ENCODE assay signal across 1 cellular context in the genomic region with DNA sequence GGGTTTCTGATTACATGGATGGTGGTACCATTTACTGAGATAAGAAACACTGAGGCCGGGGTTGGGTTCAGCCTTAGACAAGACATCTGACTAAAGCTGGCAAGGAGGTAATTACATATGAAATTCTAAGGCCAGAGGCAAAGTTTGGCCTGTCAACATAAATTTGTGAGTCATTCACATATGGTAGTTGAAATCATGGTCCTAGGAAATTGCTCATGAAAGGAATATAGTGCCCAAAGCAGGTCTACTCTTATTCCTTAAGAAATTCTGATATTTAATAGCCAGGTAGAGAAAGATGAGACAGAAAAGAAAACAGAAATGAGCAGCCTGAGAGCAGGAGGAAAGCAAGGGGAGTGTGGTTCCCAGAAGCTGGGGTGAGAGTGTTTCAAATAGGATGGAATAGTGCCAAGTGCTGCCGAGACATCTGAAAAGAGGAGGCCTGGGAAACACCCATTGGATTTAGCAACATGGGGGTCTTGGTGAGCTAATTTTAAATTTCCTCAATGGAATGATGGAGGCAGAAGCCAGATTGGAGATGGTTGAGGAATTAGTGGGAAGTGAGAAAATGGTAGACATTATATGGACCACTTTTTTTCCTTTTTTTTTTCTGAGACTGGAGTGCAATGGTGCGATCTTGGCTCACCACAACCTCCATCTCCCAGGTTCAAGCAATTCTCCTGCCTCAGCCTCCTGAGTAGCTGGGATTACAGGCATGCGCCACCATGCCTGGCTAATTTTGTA.
TF ChIP-seq lines count a peak whose summit lies in the region.

No MANE protein-coding gene starts in this region.

TF ChIP-seq in HEK293, 187 proteins besides CTCF, POLR2A, EP300 and RAD21 (continued from another document):
- TF ChIP-seq, protein P1, sequence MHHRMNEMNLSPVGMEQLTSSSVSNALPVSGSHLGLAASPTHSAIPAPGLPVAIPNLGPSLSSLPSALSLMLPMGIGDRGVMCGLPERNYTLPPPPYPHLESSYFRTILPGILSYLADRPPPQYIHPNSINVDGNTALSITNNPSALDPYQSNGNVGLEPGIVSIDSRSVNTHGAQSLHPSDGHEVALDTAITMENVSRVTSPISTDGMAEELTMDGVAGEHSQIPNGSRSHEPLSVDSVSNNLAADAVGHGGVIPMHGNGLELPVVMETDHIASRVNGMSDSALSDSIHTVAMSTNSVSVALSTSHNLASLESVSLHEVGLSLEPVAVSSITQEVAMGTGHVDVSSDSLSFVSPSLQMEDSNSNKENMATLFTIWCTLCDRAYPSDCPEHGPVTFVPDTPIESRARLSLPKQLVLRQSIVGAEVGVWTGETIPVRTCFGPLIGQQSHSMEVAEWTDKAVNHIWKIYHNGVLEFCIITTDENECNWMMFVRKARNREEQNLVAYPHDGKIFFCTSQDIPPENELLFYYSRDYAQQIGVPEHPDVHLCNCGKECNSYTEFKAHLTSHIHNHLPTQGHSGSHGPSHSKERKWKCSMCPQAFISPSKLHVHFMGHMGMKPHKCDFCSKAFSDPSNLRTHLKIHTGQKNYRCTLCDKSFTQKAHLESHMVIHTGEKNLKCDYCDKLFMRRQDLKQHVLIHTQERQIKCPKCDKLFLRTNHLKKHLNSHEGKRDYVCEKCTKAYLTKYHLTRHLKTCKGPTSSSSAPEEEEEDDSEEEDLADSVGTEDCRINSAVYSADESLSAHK (tag by site-specific recombination; IDR thresholded peaks at IDR 0.05), result no peak
- 0 out of 2 replicates have a peak, but pooled peaks have one; percentile 38 for TF ChIP-seq ZBTB20 (tag by site-specific recombination; IDR thresholded peaks at IDR 0.05)
